22 cellular contexts compared by ENCODE assay signal in genomic region chr1:215555531-215555930, GRCh38. TPM values are rescaled to one million over a fixed set of nuclear protein-coding genes. Genes with fewer than 3 reads are reported as not detected.
DNase-seq lines count a peak whose midpoint lies in the region; ATAC-seq, FAIRE-seq and TF ChIP-seq lines count a peak whose summit lies in the region.
"Had no signal": no experiment of that assay in that cellular context is flagged by ENCODE, and none has a peak within 500 bp of the region (broad histone marks: within the 10 kb centered on the region; RNA-seq: fewer than 3 reads in every experiment).

No MANE protein-coding gene starts in this region.

- WGBS in heart left ventricle, 4 donors, result 40 to 71% (median 54%) methylated on average over 1 of the region's 1 CpG

- intact Hi-C loops in heart left ventricle (cut with DNase I), result no loop called here

- peak; percentile 61 for FAIRE-seq in TTC549 (lab: Jason Lieb, UNC)
- FAIRE-seq: A549, GM12878, H54 had no signal

- no peak for TF ChIP-seq POLR2A in heart left ventricle (IDR thresholded peaks at IDR 0.05)

- DNase-seq in DMS 273 (lab: John Stamatoyannopoulos, UW; ENCODE audit: unreplicated experiment) (peak; percentile 21), DMS 273 treated with DMSO at 0.1 percent for 48 hours (lab: John Stamatoyannopoulos, UW) (no peak), iPS-NIHi11 (ENCODE audit: low spot score) (no peak), heart left ventricle (no peak)
- DNase-seq: ACHN; AML-193; BE2C; CD4-positive, alpha-beta T cell; CD8-positive, alpha-beta memory T cell; DMS79; EL; GDM1; GOT3 had no signal

- H3K27ac ChIP-seq in HEK293 (ENCODE audit: extremely low read depth, low read depth, low read length) (no peak overlapping the region), heart left ventricle (no peak overlapping the region)
- H3K27ac ChIP-seq: 22Rv1; A549; BLaER1 treated with 17β-estradiol and CSF1 and Interleukin-3, amounts not matched to agents 10 nM and 100 nM had no signal

- no peaks in the 10 kb centered on the region for H3K9me3 ChIP-seq in HEK293 (ENCODE audit: control insufficient read depth, insufficient read depth, low read depth, low read length)
- peaks cover 0 to 37% (median 19%) of the 10 kb centered on the region in 12 donors for H3K9me3 ChIP-seq in heart left ventricle
- H3K9me3 ChIP-seq: BE2C, HAP-1 had no signal

- CTCF ChIA-PET in HEK293 (lab: Yijun Ruan, JAX), result no interaction called here

- no peaks in the 10 kb centered on the region for H3K27me3 ChIP-seq in heart left ventricle
- H3K27me3 ChIP-seq: BE2C; BLaER1 treated with 17β-estradiol and CSF1 and Interleukin-3, amounts not matched to agents 10 nM and 100 nM had no signal

- POLR2A ChIA-PET in HEK293 (lab: Yijun Ruan, JAX), result no interaction called here

- H3K36me3 ChIP-seq in HEK293 (ENCODE audit: control insufficient read depth in 2 of 2, insufficient read depth in 1 of 2, low read length in 2 of 2), result no peaks in the 10 kb centered on the region
- H3K36me3 ChIP-seq in heart left ventricle, result no peaks in the 10 kb centered on the region
- H3K36me3 ChIP-seq: BE2C; BLaER1 treated with 17β-estradiol and CSF1 and Interleukin-3, amounts not matched to agents 10 nM and 100 nM; HAP-1 had no signal

- ATAC-seq in heart left ventricle (no peak), GM19023 (IDR thresholded peaks at IDR 0.05; ENCODE audit: unreplicated experiment) (no peak)
- ATAC-seq: A549, GM12878 had no signal

- TF ChIP-seq CTCF in HEK293 (tag by site-specific recombination; IDR thresholded peaks at IDR 0.05) (no peak), heart left ventricle (IDR thresholded peaks at IDR 0.05) (no peak)

- H3K4me1 ChIP-seq in HEK293 (ENCODE audit: control insufficient read depth, insufficient read depth, low read length), result no peaks in the 10 kb centered on the region
- H3K4me1 ChIP-seq in heart left ventricle, result no peaks in the 10 kb centered on the region
- H3K4me1 ChIP-seq: BE2C; BLaER1 treated with 17β-estradiol and CSF1 and Interleukin-3, amounts not matched to agents 10 nM and 100 nM had no signal

- H3K4me3 ChIP-seq in HEK293 (ENCODE audit: low read depth, low read length) (no peak overlapping the region), heart left ventricle (no peak overlapping the region)
- H3K4me3 ChIP-seq: A549; BLaER1 treated with 17β-estradiol and CSF1 and Interleukin-3, amounts not matched to agents 10 nM and 100 nM; GM12878; HAP-1 had no signal

TF ChIP-seq in HEK293, 187 proteins besides CTCF, POLR2A, EP300 and RAD21:
- TF ChIP-seq ZNF629 (tag by site-specific recombination; IDR thresholded peaks at IDR 0.05) (no peak), ZNF76 (tag by site-specific recombination; IDR thresholded peaks at IDR 0.05; ENCODE audit: borderline replicate concordance, low read depth) (no peak), ZBTB1 (tag by site-specific recombination; IDR thresholded peaks at IDR 0.05) (no peak), FEZF1 (tag by site-specific recombination; IDR thresholded peaks at IDR 0.05) (no peak), SETDB1 (IDR thresholded peaks at IDR 0.05; ENCODE audit: insufficient read length, low read length) (peak; percentile 69)

RNA-seq across cellular contexts. Expression of gene KCTD3, which starts 11.6 kb away (rescaled TPM):
- 10 to 100 TPM; 13.2 to 22.5 (median 18.8) TPM for total RNA-seq in heart left ventricle
- polyA plus RNA-seq in heart left ventricle, result 10 to 100 TPM; 11.1 to 14.2 TPM
